ENCODE assay signal across 8 cellular contexts in the genomic region with DNA sequence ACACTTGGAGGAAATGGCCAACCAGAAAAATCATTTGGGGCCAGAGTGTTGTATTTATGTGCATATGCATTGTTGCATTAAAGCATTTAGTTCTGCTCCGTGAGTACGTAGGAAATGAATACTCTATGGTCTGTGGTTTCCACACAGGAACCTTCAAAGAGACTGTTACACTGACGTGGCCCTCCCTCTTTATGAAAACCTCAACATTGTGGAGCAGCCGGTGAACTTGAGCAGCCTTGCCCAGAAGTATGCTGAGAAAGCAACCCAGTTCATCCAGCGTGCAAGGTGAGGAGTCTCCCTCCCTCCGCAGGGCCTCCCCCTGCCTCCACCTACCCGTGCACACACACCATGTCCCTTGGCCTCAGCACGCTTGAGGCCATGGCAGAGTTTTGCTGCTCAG.
A peak's percentile ranks its signal among the peaks of the same experiment; 100 is the strongest.
DNase-seq lines count a peak whose midpoint lies in the region; ATAC-seq and TF ChIP-seq lines count a peak whose summit lies in the region.

No MANE protein-coding gene starts in this region.

- H3K4me3 ChIP-seq in transverse colon = no peak overlapping the region

- H3K27ac ChIP-seq in transverse colon (no peak overlapping the region), substantia nigra (ENCODE audit: low read depth, low read length, poor library complexity, severe bottlenecking) (no peak overlapping the region)

- no peaks in the 10 kb centered on the region for H3K27me3 ChIP-seq in transverse colon

- TF ChIP-seq EP300 in transverse colon (IDR thresholded peaks at IDR 0.05; ENCODE audit: low read depth) = no peak

- WGBS in transverse colon (ENCODE audit: low coverage in 1 of 2), 2 donors = 67% methylated on average over 8 of the region's 8 CpGs; no CpG with 5 or more reads in 1 of the 2 donors

- no peaks in the 10 kb centered on the region for H3K9me3 ChIP-seq in transverse colon

- intact Hi-C loops in transverse colon (cut with DNase I; ENCODE audit: low total_unique reads) = loop anchor here (5.0 kb wide), 1 partner anchor 1881 kb away; no protein-coding TSS in a partner anchor

- ATAC-seq in GM18499 (IDR thresholded peaks at IDR 0.05; ENCODE audit: insufficient read depth, unreplicated experiment) (peak; percentile 87), HG03095 (IDR thresholded peaks at IDR 0.05; ENCODE audit: unreplicated experiment) (peak; percentile 93)

- TF ChIP-seq POLR2A in transverse colon (IDR thresholded peaks at IDR 0.05) = no peak

- TF ChIP-seq CTCF in transverse colon (IDR thresholded peaks at IDR 0.05) = no peak

- no peaks in the 10 kb centered on the region for H3K4me1 ChIP-seq in transverse colon

- peak; percentile 39 for DNase-seq in activated CD4-positive, alpha-beta T cell treated with anti-CD3 and anti-CD28 coated beads for 1 hour
- DNase-seq in fibroblast of peridontal ligament (ENCODE audit: extremely low read depth) = peak; percentile 39
- DNase-seq in transverse colon = peak; percentile 37
- DNase-seq in HuH-7 (ENCODE audit: low spot score) = no peak
- DNase-seq in T1000 (lab: John Stamatoyannopoulos, UW) = no peak
- DNase-seq in substantia nigra (lab: John Stamatoyannopoulos, UW) = no peak

- in situ Hi-C loops in transverse colon (cut with MboI; ENCODE audit: low pct_ligation_motif_present in 1 of 4, low pct_unique_long_range_greater_than_20kb in 1 of 4, low sequenced_read_pairs in 3 of 4) = no loop called here

- H3K36me3 ChIP-seq in transverse colon = no peaks in the 10 kb centered on the region

Comparison
In these comparisons a context has a peak if more than half of its experiments do, and no peak if none do; other contexts are left out.
1. DNase-seq: peak in activated CD4-positive, alpha-beta T cell treated with anti-CD3 and anti-CD28 coated beads for 1 hour (single experiment), fibroblast of peridontal ligament (single experiment) and transverse colon (single experiment); none in HuH-7 (single experiment), T1000 (single experiment) and substantia nigra (0 of 49).